8 cellular contexts compared by ENCODE assay signal in the genomic region with DNA sequence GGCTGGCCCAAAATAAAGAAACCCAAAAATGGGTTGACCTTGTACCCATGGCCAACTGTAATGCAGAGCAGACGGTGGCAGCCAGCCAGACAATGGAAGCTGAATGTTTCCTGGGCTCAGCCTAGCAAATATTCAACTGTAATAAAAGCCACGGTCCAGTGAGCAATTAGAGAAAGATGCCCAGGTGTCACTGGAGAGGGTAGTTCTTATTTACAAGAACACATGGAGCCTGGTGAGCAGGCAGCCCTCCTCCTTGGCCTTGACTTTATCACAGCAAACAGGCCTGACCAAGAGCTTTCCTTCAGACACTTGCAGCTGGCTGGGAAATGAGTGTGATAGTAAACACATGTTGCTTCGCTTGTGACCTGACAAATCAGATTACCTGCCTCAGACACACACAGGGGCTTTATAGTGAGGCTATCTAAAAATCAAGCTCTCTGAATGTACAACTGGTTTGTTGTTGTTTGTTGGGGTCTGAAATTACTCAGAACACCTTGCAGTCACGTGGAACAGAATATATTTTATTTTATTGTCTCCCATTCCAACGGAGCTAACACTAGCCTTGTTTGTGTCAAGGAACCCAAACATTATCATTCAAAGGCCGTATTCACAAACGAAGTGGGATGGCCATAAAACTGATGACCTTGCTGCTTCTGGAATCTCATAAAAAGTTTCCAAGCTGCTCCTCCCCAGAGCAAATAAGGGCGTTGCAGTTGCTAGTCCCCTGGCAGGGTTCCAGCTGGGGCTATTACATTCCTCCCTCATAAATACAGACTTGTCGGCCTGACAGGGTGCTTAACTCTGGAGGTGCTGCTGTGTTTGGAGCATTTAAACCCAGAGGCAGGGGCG.
DNase-seq lines count a peak whose midpoint lies in the region; ATAC-seq, FAIRE-seq and TF ChIP-seq lines count a peak whose summit lies in the region.

No MANE protein-coding gene starts in this region.

- H3K4me1 ChIP-seq in HEK293 (ENCODE audit: control insufficient read depth, insufficient read depth, low read length) (peaks cover 15% of the 10 kb centered on the region), pancreas (peaks cover 9 to 20% (median 16%) of the 10 kb centered on the region in 3 donors)

- DNase-seq in NCI-H69 (lab: John Stamatoyannopoulos, UW) (peak; percentile 99), pancreas (peak; percentile 80 to 88 (median 85)), T-helper 1 cell (no peak)
- DNase-seq in activated CD4-positive, CD25-positive, alpha-beta regulatory T cell treated with anti-CD3 and anti-CD28 coated beads, Interleukin-2, amount 50 U/mL, for 72 hours: no peak

- intact Hi-C loops in pancreas (cut with DNase I): loop anchor here in 1 of 3 donors (10.0 kb wide), 1 partner anchor 93 kb away; no protein-coding TSS in a partner anchor

- H3K9me3 ChIP-seq in HEK293 (ENCODE audit: control insufficient read depth, insufficient read depth, low read depth, low read length): no peaks in the 10 kb centered on the region
- no peaks in the 10 kb centered on the region for H3K9me3 ChIP-seq in pancreas

- no peak overlapping the region for H3K4me3 ChIP-seq in HEK293 (ENCODE audit: low read depth, low read length)
- H3K4me3 ChIP-seq in pancreas: no peak overlapping the region

- FAIRE-seq in pancreas (lab: Jason Lieb, UNC): peak; percentile 86

- ATAC-seq in esophagus mucosa: peak; percentile 85
- ATAC-seq in pancreas: peak; percentile 81 to 85 (median 84)
- ATAC-seq in HG02763 (IDR thresholded peaks at IDR 0.05; ENCODE audit: unreplicated experiment): no peak
- ATAC-seq in GM18861 (IDR thresholded peaks at IDR 0.05; ENCODE audit: unreplicated experiment): no peak

- CTCF ChIA-PET in HEK293 (lab: Yijun Ruan, JAX): interaction anchor here (0.6 to 6.9 kb wide), 10 partner anchors 8 to 298 kb away, joined by 3 to 40 read pairs (median 6); no protein-coding TSS in a partner anchor

- no peaks in the 10 kb centered on the region for H3K27me3 ChIP-seq in pancreas

- peaks cover 0 to 3% of the 10 kb centered on the region in 2 experiments; a peak in 1 of 3 replicates for H3K36me3 ChIP-seq in HEK293 (ENCODE audit: control insufficient read depth in 2 of 2, insufficient read depth in 1 of 2, low read length in 2 of 2)
- H3K36me3 ChIP-seq in pancreas: no peaks in the 10 kb centered on the region

- TF ChIP-seq CTCF in HEK293 (tag by site-specific recombination; IDR thresholded peaks at IDR 0.05) (no peak), pancreas (IDR thresholded peaks at IDR 0.05) (no peak)

- WGBS in pancreas, 2 donors: 8 to 10% methylated on average over 10 of the region's 10 CpGs

- H3K27ac ChIP-seq in HEK293 (ENCODE audit: extremely low read depth, low read depth, low read length) (peak overlapping the region; percentile 93), pancreas (peak overlapping the region; percentile 2 to 83 (median 66))

- POLR2A ChIA-PET in HEK293 (lab: Yijun Ruan, JAX): interaction anchor here (0.9 to 1.1 kb wide), 4 partner anchors 9 to 271 kb away, joined by 3 to 6 read pairs (median 6); a partner anchor contains a TSS

TF ChIP-seq in HEK293, 187 proteins besides CTCF, POLR2A, EP300 and RAD21 (continues in another document):
- 0 out of 2 replicates have a peak, but pooled peaks have one; percentile 6 for TF ChIP-seq ZNF2 (tag by site-specific recombination; IDR thresholded peaks at IDR 0.05)
- TF ChIP-seq ZEB2 (tag by site-specific recombination; IDR thresholded peaks at IDR 0.05): peak; percentile 76
- no peak for TF ChIP-seq ZNF37A (tag by site-specific recombination; IDR thresholded peaks at IDR 0.05)
- TF ChIP-seq ZNF366 (tag by site-specific recombination; conservative IDR thresholded peaks at IDR 0.05): peak; percentile 70; the same call in 1 of the 2 replicates
- TF ChIP-seq ZNF792 (tag by site-specific recombination; IDR thresholded peaks at IDR 0.05): no peak
- peak; percentile 46 for TF ChIP-seq ZIC2 (tag by site-specific recombination; IDR thresholded peaks at IDR 0.05)
- TF ChIP-seq OSR2 (tag by site-specific recombination; IDR thresholded peaks at IDR 0.05): peak; percentile 95
- TF ChIP-seq MEIS1 (CRISPR knock-in tag; IDR thresholded peaks at IDR 0.05; ENCODE audit: borderline replicate concordance): no peak
- TF ChIP-seq GLIS1 (tag by site-specific recombination; IDR thresholded peaks at IDR 0.05): 0 out of 2 replicates have a peak, but pooled peaks have one; percentile 27
- TF ChIP-seq, protein P1, sequence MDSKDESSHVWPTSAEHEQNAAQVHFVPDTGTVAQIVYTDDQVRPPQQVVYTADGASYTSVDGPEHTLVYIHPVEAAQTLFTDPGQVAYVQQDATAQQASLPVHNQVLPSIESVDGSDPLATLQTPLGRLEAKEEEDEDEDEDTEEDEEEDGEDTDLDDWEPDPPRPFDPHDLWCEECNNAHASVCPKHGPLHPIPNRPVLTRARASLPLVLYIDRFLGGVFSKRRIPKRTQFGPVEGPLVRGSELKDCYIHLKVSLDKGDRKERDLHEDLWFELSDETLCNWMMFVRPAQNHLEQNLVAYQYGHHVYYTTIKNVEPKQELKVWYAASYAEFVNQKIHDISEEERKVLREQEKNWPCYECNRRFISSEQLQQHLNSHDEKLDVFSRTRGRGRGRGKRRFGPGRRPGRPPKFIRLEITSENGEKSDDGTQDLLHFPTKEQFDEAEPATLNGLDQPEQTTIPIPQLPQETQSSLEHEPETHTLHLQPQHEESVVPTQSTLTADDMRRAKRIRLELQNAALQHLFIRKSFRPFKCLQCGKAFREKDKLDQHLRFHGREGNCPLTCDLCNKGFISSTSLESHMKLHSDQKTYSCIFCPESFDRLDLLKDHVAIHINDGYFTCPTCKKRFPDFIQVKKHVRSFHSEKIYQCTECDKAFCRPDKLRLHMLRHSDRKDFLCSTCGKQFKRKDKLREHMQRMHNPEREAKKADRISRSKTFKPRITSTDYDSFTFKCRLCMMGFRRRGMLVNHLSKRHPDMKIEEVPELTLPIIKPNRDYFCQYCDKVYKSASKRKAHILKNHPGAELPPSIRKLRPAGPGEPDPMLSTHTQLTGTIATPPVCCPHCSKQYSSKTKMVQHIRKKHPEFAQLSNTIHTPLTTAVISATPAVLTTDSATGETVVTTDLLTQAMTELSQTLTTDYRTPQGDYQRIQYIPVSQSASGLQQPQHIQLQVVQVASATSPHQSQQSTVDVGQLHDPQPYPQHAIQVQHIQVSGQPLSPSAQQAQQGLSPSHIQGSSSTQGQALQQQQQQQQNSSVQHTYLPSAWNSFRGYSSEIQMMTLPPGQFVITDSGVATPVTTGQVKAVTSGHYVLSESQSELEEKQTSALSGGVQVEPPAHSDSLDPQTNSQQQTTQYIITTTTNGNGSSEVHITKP (tag by site-specific recombination; IDR thresholded peaks at IDR 0.05): peak; percentile 71; the same call in 1 of the 2 replicates
- peak; percentile 51 for TF ChIP-seq KLF8 (tag by site-specific recombination; IDR thresholded peaks at IDR 0.05)
- TF ChIP-seq, protein P2, sequence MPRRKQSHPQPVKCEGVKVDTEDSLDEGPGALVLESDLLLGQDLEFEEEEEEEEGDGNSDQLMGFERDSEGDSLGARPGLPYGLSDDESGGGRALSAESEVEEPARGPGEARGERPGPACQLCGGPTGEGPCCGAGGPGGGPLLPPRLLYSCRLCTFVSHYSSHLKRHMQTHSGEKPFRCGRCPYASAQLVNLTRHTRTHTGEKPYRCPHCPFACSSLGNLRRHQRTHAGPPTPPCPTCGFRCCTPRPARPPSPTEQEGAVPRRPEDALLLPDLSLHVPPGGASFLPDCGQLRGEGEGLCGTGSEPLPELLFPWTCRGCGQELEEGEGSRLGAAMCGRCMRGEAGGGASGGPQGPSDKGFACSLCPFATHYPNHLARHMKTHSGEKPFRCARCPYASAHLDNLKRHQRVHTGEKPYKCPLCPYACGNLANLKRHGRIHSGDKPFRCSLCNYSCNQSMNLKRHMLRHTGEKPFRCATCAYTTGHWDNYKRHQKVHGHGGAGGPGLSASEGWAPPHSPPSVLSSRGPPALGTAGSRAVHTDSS (tag by site-specific recombination; IDR thresholded peaks at IDR 0.05): 0 out of 2 replicates have a peak, but pooled peaks have one; percentile 10
- peak; percentile 90 for TF ChIP-seq ZNF843 (tag by site-specific recombination; IDR thresholded peaks at IDR 0.05)
- TF ChIP-seq SALL2 (tag by site-specific recombination; IDR thresholded peaks at IDR 0.05; ENCODE audit: borderline replicate concordance): no peak
- TF ChIP-seq ZNF600 (tag by site-specific recombination; IDR thresholded peaks at IDR 0.05): 0 out of 2 replicates have a peak, but pooled peaks have one; percentile 46
- TF ChIP-seq KLF10 (tag by site-specific recombination; IDR thresholded peaks at IDR 0.05): peak; percentile 70
- TF ChIP-seq, protein P3, sequence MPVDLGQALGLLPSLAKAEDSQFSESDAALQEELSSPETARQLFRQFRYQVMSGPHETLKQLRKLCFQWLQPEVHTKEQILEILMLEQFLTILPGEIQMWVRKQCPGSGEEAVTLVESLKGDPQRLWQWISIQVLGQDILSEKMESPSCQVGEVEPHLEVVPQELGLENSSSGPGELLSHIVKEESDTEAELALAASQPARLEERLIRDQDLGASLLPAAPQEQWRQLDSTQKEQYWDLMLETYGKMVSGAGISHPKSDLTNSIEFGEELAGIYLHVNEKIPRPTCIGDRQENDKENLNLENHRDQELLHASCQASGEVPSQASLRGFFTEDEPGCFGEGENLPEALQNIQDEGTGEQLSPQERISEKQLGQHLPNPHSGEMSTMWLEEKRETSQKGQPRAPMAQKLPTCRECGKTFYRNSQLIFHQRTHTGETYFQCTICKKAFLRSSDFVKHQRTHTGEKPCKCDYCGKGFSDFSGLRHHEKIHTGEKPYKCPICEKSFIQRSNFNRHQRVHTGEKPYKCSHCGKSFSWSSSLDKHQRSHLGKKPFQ (tag by site-specific recombination; IDR thresholded peaks at IDR 0.05): peak; percentile 52
- 0 out of 2 replicates have a peak, but pooled peaks have one; percentile 30 for TF ChIP-seq ZNF24 (tag by site-specific recombination; IDR thresholded peaks at IDR 0.05)
- TF ChIP-seq ZXDB (tag by site-specific recombination; IDR thresholded peaks at IDR 0.05): peak; percentile 64; the same call in 1 of the 2 replicates
- peak; percentile 57; the same call in 1 of the 2 replicates for TF ChIP-seq SCRT1 (tag by site-specific recombination; IDR thresholded peaks at IDR 0.05; ENCODE audit: borderline replicate concordance)

Comparison
In these comparisons a context has a peak if more than half of its experiments do, and no peak if none do; other contexts are left out.
1. DNase-seq: peak in NCI-H69 (single experiment) and pancreas (6 of 6); none in T-helper 1 cell (0 of 5) and activated CD4-positive, CD25-positive, alpha-beta regulatory T cell treated with anti-CD3 and anti-CD28 coated beads, Interleukin-2, amount 50 U/mL, for 72 hours (single experiment).
2. ATAC-seq: peak in esophagus mucosa (single experiment) and pancreas (4 of 4); none in HG02763 (single experiment) and GM18861 (single experiment).